Comparison of ENCODE assay signal across 24 cellular contexts in the genomic region with DNA sequence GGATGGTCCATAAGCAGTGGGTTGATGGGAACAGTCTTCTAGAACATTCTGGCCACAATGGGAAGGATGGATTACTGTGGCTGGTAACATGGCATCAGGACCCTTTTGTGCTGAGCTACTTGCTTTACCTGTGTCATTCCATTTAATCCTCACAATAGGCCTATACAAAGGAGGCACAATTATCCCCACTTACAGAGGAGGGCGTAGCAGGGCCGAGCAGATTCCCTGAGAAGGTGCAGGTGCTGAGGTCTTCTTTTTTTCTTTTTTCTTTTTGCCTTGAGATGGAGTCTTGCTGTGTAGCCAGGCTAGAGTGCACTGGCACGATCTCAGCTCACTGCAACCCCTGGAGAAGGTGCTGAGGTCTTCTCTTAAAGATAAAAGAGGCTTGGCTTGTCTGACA. TPM values are rescaled to one million over a fixed set of nuclear protein-coding genes. Genes with fewer than 3 reads are reported as not detected.
"Had no signal": no experiment of that assay in that cellular context is flagged by ENCODE, and none has a peak within 500 bp of the region (broad histone marks: within the 10 kb centered on the region; RNA-seq: fewer than 3 reads in every experiment).

No MANE protein-coding gene starts in this region.

- H3K4me3 ChIP-seq: heart left ventricle, left ventricle myocardium inferior, lung, stomach, thoracic aorta had no signal

- H3K27me3 ChIP-seq: heart left ventricle, stomach had no signal

- ATAC-seq: effector memory CD8-positive, alpha-beta T cell; heart left ventricle; right cardiac atrium had no signal

- DNase-seq: cerebellar nuclear complex; effector memory CD8-positive, alpha-beta T cell; erythroblast; heart left ventricle; hypothalamus; left ventricle myocardium inferior; mesenchymal stem cell; naive B cell; right cardiac atrium; small intestine; stimulated activated CD4-positive, alpha-beta T cell treated with anti-CD3 and anti-CD28 coated beads, Interleukin-12 subunit alpha, Interleukin-12 subunit beta, amount 100 ng/mL, for 4 hours; stimulated activated naive CD4-positive, alpha-beta T cell; stomach; substantia nigra; trophoblast cell had no signal

- H3K36me3 ChIP-seq: heart left ventricle, left ventricle myocardium inferior, stomach, thoracic aorta had no signal

- H3K27ac ChIP-seq: heart left ventricle, left ventricle myocardium inferior, stomach, thoracic aorta had no signal

- H3K4me1 ChIP-seq: stomach had no signal

RNA-seq across cellular contexts. Expression of gene LRRC30, which starts 6.7 kb away (rescaled TPM):
- total RNA-seq: frontal cortex, glomerular endothelial cell, heart left ventricle, left ventricle myocardium inferior, lung, osteocyte, posterior vena cava, right cardiac atrium, stomach, thoracic aorta had no signal
- polyA plus RNA-seq: heart left ventricle, keratinocyte, lung, neural cell, right cardiac atrium, small intestine, stomach, urinary bladder had no signal
